ENCODE assay signal across 8 cellular contexts in the genomic region with DNA sequence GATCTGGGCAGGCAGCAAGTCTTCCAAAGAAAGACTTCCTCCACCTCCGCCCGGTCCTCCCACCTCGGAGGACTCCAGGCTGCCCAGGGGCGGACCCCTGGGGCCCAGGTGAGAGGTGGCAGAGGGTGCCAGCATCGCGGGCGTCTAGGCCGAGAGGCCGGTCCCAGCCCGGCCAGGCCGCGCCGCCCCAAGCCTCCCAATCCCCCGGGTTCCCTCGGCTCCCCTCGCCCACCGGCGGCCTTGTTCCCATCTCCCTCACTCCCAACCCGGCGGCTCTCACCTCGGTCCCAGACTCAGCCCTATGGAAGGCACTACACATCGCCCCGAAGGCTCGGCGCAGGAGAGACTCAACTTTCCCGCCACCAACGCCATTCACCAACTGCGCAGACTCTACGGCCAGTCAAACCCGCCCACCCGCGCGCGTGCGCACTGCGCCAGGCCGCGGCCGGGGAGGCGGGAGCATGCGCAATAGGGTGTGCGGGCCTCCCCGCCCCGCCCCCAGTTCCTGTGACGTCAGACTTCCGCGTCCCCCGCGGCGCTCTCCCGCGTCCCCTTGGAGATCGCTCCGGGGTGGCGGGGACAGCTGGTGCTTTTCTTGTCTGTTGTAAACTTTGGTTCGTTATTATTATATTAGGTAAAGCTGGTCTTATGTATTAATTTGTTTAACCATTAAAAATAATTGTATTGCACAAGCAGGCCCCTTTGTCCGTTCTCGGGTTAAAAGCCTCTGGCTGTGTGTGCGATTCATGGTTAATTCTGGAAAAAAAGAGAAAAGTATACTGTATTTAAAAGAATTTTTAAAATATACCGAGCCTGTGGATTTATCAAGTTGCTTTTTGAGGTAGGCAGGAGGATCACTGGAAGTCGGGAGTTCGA. TPM values are rescaled to one million over a fixed set of nuclear protein-coding genes. Genes with fewer than 3 reads are reported as not detected.
A peak's percentile ranks its signal among the peaks of the same experiment; 100 is the strongest.
DNase-seq lines count a peak whose midpoint lies in the region; ATAC-seq and TF ChIP-seq lines count a peak whose summit lies in the region.

A gene (minus strand): TSS at position 381 of the 876 bp plus-strand sequence. CDS start 62 bp downstream, at position 319.

- intact Hi-C loops in left cardiac atrium (cut with DNase I), result loop anchor here in 1 of 2 donors (10.0 kb wide), 2 partner anchors 79 to 211 kb away; a partner anchor contains a TSS
- intact Hi-C loops in posterior cingulate gyrus (cut with DNase I), result loop anchor here (5.0 kb wide), 1 partner anchor 214 kb away; no protein-coding TSS in a partner anchor
- intact Hi-C loops in upper lobe of right lung (cut with DNase I), result no loop called here

- H3K27me3 ChIP-seq in adipocyte (replicated peaks; ENCODE audit: control insufficient read depth, insufficient read depth, low read length), result no peaks in the 10 kb centered on the region
- no peaks in the 10 kb centered on the region for H3K27me3 ChIP-seq in upper lobe of right lung

- TF ChIP-seq CTCF in GM13976 (IDR thresholded peaks at IDR 0.05; ENCODE audit: borderline replicate concordance, control extremely low read depth, extremely low read depth, insufficient read depth, missing control alignments) (no peak), upper lobe of right lung (IDR thresholded peaks at IDR 0.05) (no peak)

- no peaks in the 10 kb centered on the region for H3K9me3 ChIP-seq in adipocyte (ENCODE audit: control insufficient read depth, low read length)
- H3K9me3 ChIP-seq in upper lobe of right lung, result no peaks in the 10 kb centered on the region

- no peaks in the 10 kb centered on the region for H3K36me3 ChIP-seq in adipocyte (ENCODE audit: control insufficient read depth, insufficient read depth, low read length, severe bottlenecking)
- no peaks in the 10 kb centered on the region for H3K36me3 ChIP-seq in upper lobe of right lung

- peak within 1 kb of the TSS; percentile 91 for H3K4me3 ChIP-seq in adipocyte (ENCODE audit: low read length)
- peak within 1 kb of the TSS; percentile 74 for H3K4me3 ChIP-seq in upper lobe of right lung

- H3K27ac ChIP-seq in upper lobe of right lung, result peak within 1 kb of the TSS; percentile 91

- H3K9ac ChIP-seq in adipocyte (ENCODE audit: low read length), result peak within 1 kb of the TSS; percentile 96

- H3K4me1 ChIP-seq in adipocyte (ENCODE audit: control insufficient read depth, insufficient read depth, low read length) (peaks cover 8% of the 10 kb centered on the region), upper lobe of right lung (peaks cover 11% of the 10 kb centered on the region)

- peak; percentile 99 for DNase-seq in GM13976 (ENCODE audit: low spot score)
- peak; percentile 34 for DNase-seq in NCI-H1436 treated with DMSO at 0.1 percent for 48 hours (lab: John Stamatoyannopoulos, UW)
- DNase-seq in T follicular helper cell (ENCODE audit: low read depth), result peak; percentile 91
- DNase-seq in adipocyte (ENCODE audit: low read depth), result peak; percentile 96
- peak; percentile 91 for DNase-seq in left cardiac atrium
- DNase-seq in posterior cingulate gyrus, result peak; percentile 78 to 98 (median 86)
- peak; percentile 95 for DNase-seq in upper lobe of right lung

- in situ Hi-C loops in GM13976 (cut with MboI; ENCODE audit: low sequenced_read_pairs, unreplicated experiment), result loop anchor here (25.0 kb wide), 1 partner anchor 339 kb away; no protein-coding TSS in a partner anchor

- ATAC-seq in HG02852 (IDR thresholded peaks at IDR 0.05; ENCODE audit: unreplicated experiment) (peak; percentile 91), left cardiac atrium (peak; percentile 99 to 100), upper lobe of right lung (peak; percentile 97)

RNA-seq across cellular contexts. Expression of the gene that starts here (rescaled TPM):
- total RNA-seq in left cardiac atrium (1 to 10 TPM in 1 of 2 donors, under 1 TPM in 1; 0.31 to 1.4 TPM), upper lobe of right lung (0.46 TPM)

Comparison
In these comparisons a context has a peak if more than half of its experiments do, and no peak if none do; other contexts are left out.
1. Peak in every context shown above with its lines: DNase-seq, ATAC-seq, H3K4me3 ChIP-seq and H3K27ac ChIP-seq.
2. Peak in DNase-seq, ATAC-seq, H3K4me3 ChIP-seq and H3K27ac ChIP-seq in upper lobe of right lung; RNA of the gene not detected or under 1 TPM.
3. DNase-seq: peak in every context shown above with its lines; median percentile 99 in GM13976; 96 in adipocyte; 95 in upper lobe of right lung; 91 in T follicular helper cell; 91 in left cardiac atrium; 86 in posterior cingulate gyrus; 34 in NCI-H1436 treated with DMSO at 0.1 percent for 48 hours.